Comparison of ENCODE assay signal across 2 cellular contexts in genomic region chr3:49940667-49941249, GRCh38.
A peak's percentile ranks its signal among the peaks of the same experiment; 100 is the strongest.
TF ChIP-seq lines count a peak whose summit lies in the region.

No MANE protein-coding gene starts in this region.

TF ChIP-seq in HEK293T, 16 proteins besides CTCF, POLR2A, EP300 and RAD21:
- TF ChIP-seq ZNF384 (IDR thresholded peaks at IDR 0.05) (peak; percentile 74), ELF4 (IDR thresholded peaks at IDR 0.05) (no peak)

TF ChIP-seq in GM12878, 131 proteins besides CTCF, POLR2A, EP300 and RAD21:
- TF ChIP-seq ETV6 (conservative IDR thresholded peaks at IDR 0.05 in 1 of 2, IDR thresholded peaks at IDR 0.05 in 1 of 2; ENCODE audit: borderline replicate concordance in 1 of 2, low read depth in 1 of 2) (no peak), ZNF384 (IDR thresholded peaks at IDR 0.05; ENCODE audit: borderline replicate concordance, low read depth, low read length) (peak; percentile 19; the same call in 1 of the 2 replicates)
